ENCODE assay signal across 8 cellular contexts in genomic region chr6:24494726-24495515, GRCh38. TPM values are rescaled to one million over a fixed set of nuclear protein-coding genes. Genes with fewer than 3 reads are reported as not detected.
A peak's percentile ranks its signal among the peaks of the same experiment; 100 is the strongest.
DNase-seq lines count a peak whose midpoint lies in the region; ATAC-seq and TF ChIP-seq lines count a peak whose summit lies in the region.

TSS of gene ALDH5A1 (plus strand) at chr6:24494969. CDS start at chr6:24494997, 28 bp downstream.

- H3K4me3 ChIP-seq in PC-3 (ENCODE audit: low read length) (peak within 1 kb of the TSS; percentile 72), fibroblast of lung (replicated peaks in 1 of 4; ENCODE audit: control extremely low read depth in 1 of 4, insufficient read depth in 1 of 4, low read depth in 3 of 4, low read length in 4 of 4) (peak within 1 kb of the TSS; percentile 35 to 54 (median 41))

- H3K79me2 ChIP-seq in PC-3 (ENCODE audit: low read length) (no peaks in the 10 kb centered on the region), fibroblast of lung (ENCODE audit: control insufficient read depth, insufficient read depth, low read length) (no peaks in the 10 kb centered on the region)

- intact Hi-C loops in PC-3 (cut with micrococcal nuclease): loop anchor here (2.0 kb wide), 1 partner anchor 64 kb away; no protein-coding TSS in a partner anchor

- DNase-seq in COR-L47 (lab: John Stamatoyannopoulos, UW) (peak; percentile 66), PC-3 (peak; percentile 62), fibroblast of lung (ENCODE audit: low read depth in 2 of 2) (peak; percentile 27 to 72)
- DNase-seq in activated T-cell treated with anti-CD3 and anti-CD28 coated beads, Interleukin-2, amount 50 U/mL, for 48 hours: peak; percentile 85 to 90
- DNase-seq in stimulated activated naive CD8-positive, alpha-beta T cell treated with anti-CD3 and anti-CD28 coated beads, Interleukin-15, Interleukin-2, amounts not matched to agents 100 U/mL and 50 U/mL, for 24 hours: peak; percentile 86

- H3K27me3 Mint-ChIP-seq in nephron (ENCODE audit: low read depth): peaks cover 7% of the 10 kb centered on the region

- CTCF ChIA-PET in PC-3 (lab: Charles Lee): interaction anchor here (0.6 to 1.6 kb wide), 3 partner anchors 26 to 1599 kb away, joined by 4 to 14 read pairs (median 5); no protein-coding TSS in a partner anchor

- H3K9me2 ChIP-seq in PC-3 (replicated peaks; ENCODE audit: low read length): no peaks in the 10 kb centered on the region

- no peaks in the 10 kb centered on the region for H4K20me1 ChIP-seq in PC-3 (ENCODE audit: low read length)
- H4K20me1 ChIP-seq in fibroblast of lung (ENCODE audit: control insufficient read depth, extremely low read depth, insufficient read depth, low read length): no peaks in the 10 kb centered on the region

- POLR2A ChIA-PET in PC-3 (lab: Charles Lee; ENCODE audit: unreplicated experiment): interaction anchor here (0.6 kb wide), 2 partner anchors 10 to 52 kb away, joined by 4 read pairs; no protein-coding TSS in a partner anchor

- no peaks in the 10 kb centered on the region for H3F3A ChIP-seq in PC-3 (ENCODE audit: low read length, unreplicated experiment)

- H3K4me2 ChIP-seq in PC-3 (ENCODE audit: low read length): peak within 1 kb of the TSS; percentile 86
- peak within 1 kb of the TSS; percentile 79 for H3K4me2 ChIP-seq in fibroblast of lung (ENCODE audit: extremely low read depth, insufficient read depth, low read length)

- H3K4me1 ChIP-seq in PC-3 (ENCODE audit: insufficient read depth, low read length): peaks cover 5% of the 10 kb centered on the region
- no peaks in the 10 kb centered on the region for H3K4me1 ChIP-seq in fibroblast of lung (ENCODE audit: control insufficient read depth, extremely low read depth, insufficient read depth, low read length)

- H3K27ac Mint-ChIP-seq in nephron: peak within 1 kb of the TSS; percentile 20 to 82 (median 77)

- H3K9ac ChIP-seq in PC-3 (ENCODE audit: low read length) (peak within 1 kb of the TSS; percentile 70), fibroblast of lung (ENCODE audit: insufficient read depth, low read length) (no peak within 1 kb of the TSS)

- H3K27me3 ChIP-seq in PC-3 (ENCODE audit: low read length) (no peaks in the 10 kb centered on the region), fibroblast of lung (ENCODE audit: control insufficient read depth, insufficient read depth, low read length) (peaks cover 3% of the 10 kb centered on the region)

- H3K9me3 Mint-ChIP-seq in nephron: no peaks in the 10 kb centered on the region

- peak within 1 kb of the TSS; percentile 81 to 86 (median 84) for H3K4me3 Mint-ChIP-seq in nephron

- no peaks in the 10 kb centered on the region for H3K36me3 ChIP-seq in PC-3 (ENCODE audit: low read depth, low read length)
- no peaks in the 10 kb centered on the region for H3K36me3 ChIP-seq in fibroblast of lung (ENCODE audit: control insufficient read depth, insufficient read depth, low read length)

- ATAC-seq in GM19438 (IDR thresholded peaks at IDR 0.05; ENCODE audit: low read depth, unreplicated experiment): peak; percentile 64
- peak; percentile 71 for ATAC-seq in HG03571 (IDR thresholded peaks at IDR 0.05; ENCODE audit: unreplicated experiment)
- peak; percentile 80 for ATAC-seq in PC-3
- peak; percentile 79 for ATAC-seq in stimulated activated naive CD8-positive, alpha-beta T cell treated with anti-CD3 and anti-CD28 coated beads, Interleukin-15, Interleukin-2, amounts not matched to agents 100 U/mL and 50 U/mL, for 24 hours

- peaks cover 27% of the 10 kb centered on the region for H3K36me3 Mint-ChIP-seq in nephron (ENCODE audit: low read depth)

- no TSS peak for BruUV-seq in PC-3 (replicated peaks; lab: Mats Ljungman, UMichigan)

- peak within 1 kb of the TSS; percentile 85 for H2AFZ ChIP-seq in PC-3 (ENCODE audit: low read length)
- peak within 1 kb of the TSS; percentile 41 for H2AFZ ChIP-seq in fibroblast of lung (ENCODE audit: low read length)

- no peak within 1 kb of the TSS for H3K27ac ChIP-seq in PC-3 (ENCODE audit: low read length)
- H3K27ac ChIP-seq in fibroblast of lung (ENCODE audit: insufficient read depth, low read length): no peak within 1 kb of the TSS

- TF ChIP-seq CTCF in PC-3 (conservative IDR thresholded peaks at IDR 0.05; ENCODE audit: low read depth, low read length) (0 out of 2 replicates have a peak, but pooled peaks have one; percentile 25), fibroblast of lung (conservative IDR thresholded peaks at IDR 0.05 in 1 of 2, IDR thresholded peaks at IDR 0.05 in 1 of 2; ENCODE audit: low read depth in 1 of 2, low read length in 2 of 2) (peak in 1 of 2 donors; percentile 12), nephron (IDR thresholded peaks at IDR 0.05; ENCODE audit: unreplicated experiment in 3 of 3) (peak in 2 of 3 experiments; percentile 9 to 43)

- H3K9me3 ChIP-seq in PC-3 (ENCODE audit: low read length): no peaks in the 10 kb centered on the region
- H3K9me3 ChIP-seq in fibroblast of lung (ENCODE audit: control insufficient read depth, insufficient read depth, low read depth, low read length): no peaks in the 10 kb centered on the region

- H3K4me1 Mint-ChIP-seq in nephron: peaks cover 29% of the 10 kb centered on the region

RNA-seq across cellular contexts. Expression of gene ALDH5A1, which starts in this region (rescaled TPM):
- total RNA-seq in PC-3 (2014; rRNA removed): 11.9 and 12.2 TPM in 2 replicates
- total RNA-seq in fibroblast of lung: 0.26 and 0.33 TPM in 2 replicates
- polyA plus RNA-seq in fibroblast of lung: 0.11 and 0.23 TPM in 2 replicates
- 0.07 and 0.31 TPM in 2 replicates for polyA plus RNA-seq in fibroblast of lung (2012)
- polyA minus RNA-seq in fibroblast of lung (ENCODE audit: low replicate concordance): 0.04 and 1.3 TPM in 2 replicates
